8 cellular contexts compared by ENCODE assay signal in genomic region chr11:117327567-117328413, GRCh38. TPM values are rescaled to one million over a fixed set of nuclear protein-coding genes. Genes with fewer than 3 reads are reported as not detected.
A peak's percentile ranks its signal among the peaks of the same experiment; 100 is the strongest.
DNase-seq lines count a peak whose midpoint lies in the region; ATAC-seq, FAIRE-seq and TF ChIP-seq lines count a peak whose summit lies in the region.

Gene CEP164, plus strand, starts transcription at chr11:117327854. Its CDS starts 10,733 bp downstream, at chr11:117338587.

- DNase-seq in AG09319 (ENCODE audit: extremely low read depth, low read depth) (peak; percentile 94), NCI-H446 treated with DMSO at 0.1 percent for 48 hours (lab: John Stamatoyannopoulos, UW) (peak; percentile 95), cerebellar nuclear complex (lab: John Stamatoyannopoulos, UW) (peak; percentile 83 to 86), keratinocyte (ENCODE audit: low read depth, low spot score) (peak; percentile 77)
- DNase-seq in stimulated activated CD4-positive, alpha-beta T cell treated with anti-CD3 and anti-CD28 coated beads, Interleukin-15, amount 100 ng/mL, for 1 hour (ENCODE audit: low read depth in 1 of 2, low spot score in 1 of 2), result peak; percentile 83 to 84

- peak within 1 kb of the TSS; percentile 75 for H2AFZ ChIP-seq in keratinocyte (ENCODE audit: control insufficient read depth, low read length)

- ATAC-seq in GM19035 (IDR thresholded peaks at IDR 0.05; ENCODE audit: unreplicated experiment) (peak; percentile 94), HG03354 (IDR thresholded peaks at IDR 0.05; ENCODE audit: poor library complexity, severe bottlenecking, unreplicated experiment) (peak; percentile 96)
- peak; percentile 98 for ATAC-seq in activated CD4-positive, CD25-positive, alpha-beta regulatory T cell treated with anti-CD3 and anti-CD28 coated beads, Interleukin-2, amount 50 U/mL, for 24 hours

- H3K36me3 ChIP-seq in keratinocyte (ENCODE audit: control insufficient read depth in 2 of 2, extremely low read depth in 1 of 2, insufficient read depth in 2 of 2, low read length in 2 of 2), result no peaks in the 10 kb centered on the region

- no peaks in the 10 kb centered on the region for H4K20me1 ChIP-seq in keratinocyte (ENCODE audit: control insufficient read depth, extremely low read depth, insufficient read depth, low read length)

- no peak for TF ChIP-seq CTCF in AG09319 (IDR thresholded peaks at IDR 0.05; ENCODE audit: low read depth, low read length)
- TF ChIP-seq CTCF in keratinocyte (optimal IDR thresholded peaks at IDR 0.05 in 1 of 3, IDR thresholded peaks at IDR 0.05 in 1 of 3, conservative IDR thresholded peaks at IDR 0.05 in 1 of 3; ENCODE audit: extremely low read depth in 1 of 3, insufficient read depth in 2 of 3, low read length in 3 of 3), result no peak

- no peaks in the 10 kb centered on the region for H3K27me3 ChIP-seq in keratinocyte (ENCODE audit: control insufficient read depth, extremely low read depth, insufficient read depth, low read length)

- no peaks in the 10 kb centered on the region for H3K9me3 ChIP-seq in keratinocyte (ENCODE audit: control insufficient read depth, low read depth, low read length)

- H3K9ac ChIP-seq in keratinocyte (ENCODE audit: control insufficient read depth, extremely low read depth, insufficient read depth, low read length), result peak within 1 kb of the TSS; percentile 88

- no peaks in the 10 kb centered on the region for H3K9me1 ChIP-seq in keratinocyte (ENCODE audit: control insufficient read depth, extremely low read depth, insufficient read depth, low read length)

- H3K79me2 ChIP-seq in keratinocyte (ENCODE audit: control insufficient read depth, insufficient read depth, low read length), result peaks cover 8% of the 10 kb centered on the region

- dilution Hi-C loops in keratinocyte (cut with MboI; ENCODE audit: extremely low pct_ligation_motif_present, low sequenced_read_pairs), result no loop called here

- peak within 1 kb of the TSS; percentile 79 for H3K4me2 ChIP-seq in keratinocyte (ENCODE audit: control insufficient read depth, extremely low read depth, insufficient read depth, low read depth, low read length)

- FAIRE-seq in keratinocyte (lab: Jason Lieb, UNC), result peak; percentile 89

- peaks cover 13% of the 10 kb centered on the region for H3K4me1 ChIP-seq in keratinocyte (ENCODE audit: control insufficient read depth, extremely low read depth, insufficient read depth, low read length)

- peak within 1 kb of the TSS; percentile 75 to 84 (median 75) for H3K4me3 ChIP-seq in keratinocyte (ENCODE audit: control insufficient read depth in 2 of 3, extremely low read depth in 1 of 3, insufficient read depth in 2 of 3, low read depth in 1 of 3, low read length in 3 of 3)

- H3K27ac ChIP-seq in keratinocyte (ENCODE audit: control insufficient read depth, insufficient read depth, low read length), result peak within 1 kb of the TSS; percentile 76

RNA-seq across cellular contexts. Expression of gene CEP164, which starts in this region (rescaled TPM):
- 14.9 to 16.6 TPM (median 15.1 TPM) in 3 replicates for polyA plus RNA-seq in keratinocyte
- 13.7 TPM for polyA plus RNA-seq in keratinocyte (2011; ENCODE audit: low read depth)
- 7.7 and 9.6 TPM in 2 replicates for polyA plus RNA-seq in keratinocyte (2011; cell fraction: cytosol; rRNA removed)
- polyA plus RNA-seq in keratinocyte (2011; cell fraction: nucleus; rRNA removed), result 53.5 and 66.3 TPM in 2 replicates
- polyA plus RNA-seq in keratinocyte (2012; ENCODE audit: low replicate concordance), result 16.9 and 18.3 TPM in 2 replicates
- 18.2 to 30.3 TPM (median 24.9 TPM) in 3 replicates for polyA minus RNA-seq in keratinocyte
- 11.7 TPM for polyA minus RNA-seq in keratinocyte (2011; cell fraction: cytosol; rRNA and poly(A)+ RNA removed)
- 20.0 and 32.3 TPM in 2 replicates for polyA minus RNA-seq in keratinocyte (2011; cell fraction: nucleus; rRNA and poly(A)+ RNA removed)

Comparison
In these comparisons a context has a peak if more than half of its experiments do, and no peak if none do; other contexts are left out.
1. Peak in every context shown above with its lines: DNase-seq, ATAC-seq, H3K4me3 ChIP-seq and H3K27ac ChIP-seq.